ENCODE assay signal across 8 cellular contexts in genomic region chr3:59857589-59858346, GRCh38.
DNase-seq lines count a peak whose midpoint lies in the region; ATAC-seq and TF ChIP-seq lines count a peak whose summit lies in the region.

No MANE protein-coding gene starts in this region.

- no peaks in the 10 kb centered on the region for H3K27me3 Mint-ChIP-seq in activated naive CD4-positive, alpha-beta T cell treated with anti-CD3 and anti-CD28 coated beads, Interleukin-2, amount 50 U/mL, for 24 hours

- no peak overlapping the region for H3K27ac ChIP-seq in prostate gland
- no peak overlapping the region for H3K27ac ChIP-seq in aorta (ENCODE audit: low read depth in 1 of 2, low read length in 2 of 2)

- H3K27me3 ChIP-seq in prostate gland (replicated peaks; ENCODE audit: insufficient read depth) (no peaks in the 10 kb centered on the region), aorta (ENCODE audit: control insufficient read depth in 1 of 2, insufficient read depth in 2 of 2, low read length in 1 of 2) (no peaks in the 10 kb centered on the region)

- no peak for TF ChIP-seq POLR2A in prostate gland (IDR thresholded peaks at IDR 0.05)

- H3K36me3 ChIP-seq in prostate gland (no peaks in the 10 kb centered on the region), aorta (ENCODE audit: control insufficient read depth in 1 of 2, insufficient read depth in 2 of 2, low read length in 1 of 2) (no peaks in the 10 kb centered on the region)

- H3K4me3 ChIP-seq in GM12864 (ENCODE audit: low read depth, low read length): no peak overlapping the region
- H3K4me3 ChIP-seq in HFF-Myc (replicated peaks; ENCODE audit: low read depth, low read length): no peak overlapping the region
- no peak overlapping the region for H3K4me3 ChIP-seq in prostate gland
- H3K4me3 ChIP-seq in aorta (ENCODE audit: low read length in 2 of 2): no peak overlapping the region

- H3K9me3 ChIP-seq in prostate gland: no peaks in the 10 kb centered on the region
- no peaks in the 10 kb centered on the region for H3K9me3 ChIP-seq in aorta (ENCODE audit: control insufficient read depth, low read length)

- H3K36me3 Mint-ChIP-seq in activated naive CD4-positive, alpha-beta T cell treated with anti-CD3 and anti-CD28 coated beads, Interleukin-2, amount 50 U/mL, for 24 hours: peaks cover 28% of the 10 kb centered on the region

- peak overlapping the region; percentile 46 for H3K27ac Mint-ChIP-seq in activated naive CD4-positive, alpha-beta T cell treated with anti-CD3 and anti-CD28 coated beads, Interleukin-2, amount 50 U/mL, for 24 hours

- H3K4me1 ChIP-seq in prostate gland (replicated peaks) (no peaks in the 10 kb centered on the region), aorta (ENCODE audit: control insufficient read depth in 1 of 2, insufficient read depth in 2 of 2, low read length in 2 of 2) (no peaks in the 10 kb centered on the region)

- peaks cover 61% of the 10 kb centered on the region for H3K4me1 Mint-ChIP-seq in activated naive CD4-positive, alpha-beta T cell treated with anti-CD3 and anti-CD28 coated beads, Interleukin-2, amount 50 U/mL, for 24 hours

- ATAC-seq in Right ventricle myocardium inferior (peak; percentile 94), aorta (ENCODE audit: low FRiP score) (peak; percentile 89)

- peak overlapping the region; percentile 33 for H3K4me3 Mint-ChIP-seq in activated naive CD4-positive, alpha-beta T cell treated with anti-CD3 and anti-CD28 coated beads, Interleukin-2, amount 50 U/mL, for 24 hours

- peak; percentile 93 for TF ChIP-seq CTCF in GM12864 (IDR thresholded peaks at IDR 0.05; ENCODE audit: low read depth, low read length, missing control alignments)
- TF ChIP-seq CTCF in HFF-Myc (IDR thresholded peaks at IDR 0.05; ENCODE audit: low read depth, low read length, missing control alignments): peak; percentile 79
- TF ChIP-seq CTCF in prostate gland (IDR thresholded peaks at IDR 0.05): peak; percentile 67 to 89 (median 85)

- 37% methylated on average over 7 of the region's 7 CpGs for WGBS in prostate gland
- WGBS in aorta, 2 donors: 24 to 28% methylated on average over 7 of the region's 7 CpGs

- peaks cover 6% of the 10 kb centered on the region for H3K9me3 Mint-ChIP-seq in activated naive CD4-positive, alpha-beta T cell treated with anti-CD3 and anti-CD28 coated beads, Interleukin-2, amount 50 U/mL, for 24 hours

- peak; percentile 55 for DNase-seq in GM12864 (ENCODE audit: low read depth)
- DNase-seq in HFF-Myc (ENCODE audit: extremely low read depth, low read depth): peak; percentile 70
- peak; percentile 72 for DNase-seq in MV-4-11 (lab: John Stamatoyannopoulos, UW)
- peak; percentile 77 for DNase-seq in SKM-1 (lab: John Stamatoyannopoulos, UW; ENCODE audit: unreplicated experiment)
- DNase-seq in Right ventricle myocardium inferior (ENCODE audit: missing footprints): peak; percentile 74
- DNase-seq in prostate gland (ENCODE audit: low spot score): peak; percentile 78
- peak; percentile 84 to 92 for DNase-seq in aorta

- intact Hi-C loops in Right ventricle myocardium inferior (cut with DNase I) (loop anchor here (1.0 to 10.0 kb wide), 3 partner anchors 253 to 645 kb away; no protein-coding TSS in a partner anchor), prostate gland (cut with DNase I) (loop anchor here (2.0 to 10.0 kb wide), 4 partner anchors 283 to 1213 kb away; no protein-coding TSS in a partner anchor), aorta (cut with DNase I) (loop anchor here (1.0 to 5.0 kb wide), 2 partner anchors 280 to 282 kb away; no protein-coding TSS in a partner anchor)
